Comparison of ENCODE assay signal across 16 cellular contexts in the genomic region with DNA sequence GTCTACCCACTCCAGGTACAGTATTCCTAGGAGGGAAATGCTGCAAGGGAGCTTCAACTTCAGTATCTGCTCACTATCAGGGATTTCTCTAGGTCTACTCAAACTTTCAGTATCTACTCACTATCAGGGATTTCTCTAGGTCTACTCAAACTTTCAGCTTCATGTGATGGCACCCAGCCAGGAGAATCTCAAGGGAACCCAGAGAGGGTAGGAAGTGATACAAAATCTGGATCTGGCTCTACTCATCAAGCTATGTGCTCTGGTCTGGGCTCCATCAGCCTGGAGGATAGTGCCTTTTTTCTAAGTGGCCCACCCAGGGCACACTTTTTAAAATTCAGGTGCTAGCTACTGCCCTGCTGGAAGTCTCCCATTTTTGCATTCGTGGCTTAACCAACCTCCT. TPM values are rescaled to one million over a fixed set of nuclear protein-coding genes. Genes with fewer than 3 reads are reported as not detected.
A peak's percentile ranks its signal among the peaks of the same experiment; 100 is the strongest.
DNase-seq lines count a peak whose midpoint lies in the region; ATAC-seq and TF ChIP-seq lines count a peak whose summit lies in the region.
"Had no signal": no experiment of that assay in that cellular context is flagged by ENCODE, and none has a peak within 500 bp of the region (broad histone marks: within the 10 kb centered on the region; RNA-seq: fewer than 3 reads in every experiment).

No MANE protein-coding gene starts in this region.

- no peak overlapping the region for H3K4me3 ChIP-seq in A673 (ENCODE audit: low read depth, low read length, poor library complexity, severe bottlenecking)
- no peak overlapping the region for H3K4me3 ChIP-seq in BE2C (ENCODE audit: low read depth, low read length)
- H3K4me3 ChIP-seq in Karpas-422 (ENCODE audit: low read length) = no peak overlapping the region
- H3K4me3 ChIP-seq in fibroblast of mammary gland (ENCODE audit: control insufficient read depth, low read depth, low read length) = no peak overlapping the region
- H3K4me3 ChIP-seq: BLaER1 treated with 17β-estradiol and CSF1 and Interleukin-3, amounts not matched to agents 10 nM and 100 nM had no signal

- POLR2A ChIA-PET in A673 (lab: Charles Lee; ENCODE audit: low non-redundant PET) = no interaction called here

- H3K36me3 ChIP-seq in A673 (ENCODE audit: insufficient read depth, low read length, poor library complexity, severe bottlenecking) = no peaks in the 10 kb centered on the region
- H3K36me3 ChIP-seq in BE2C = no peaks in the 10 kb centered on the region
- H3K36me3 ChIP-seq in Karpas-422 (ENCODE audit: insufficient read depth, low read length) = no peaks in the 10 kb centered on the region
- H3K36me3 ChIP-seq: BLaER1 treated with 17β-estradiol and CSF1 and Interleukin-3, amounts not matched to agents 10 nM and 100 nM had no signal

- no peak overlapping the region for H3K9ac ChIP-seq in Karpas-422 (ENCODE audit: low read length)
- H3K9ac ChIP-seq: BLaER1 treated with 17β-estradiol and CSF1 and Interleukin-3, amounts not matched to agents 10 nM and 100 nM had no signal

- no peaks in the 10 kb centered on the region for H3K4me1 ChIP-seq in A673 (ENCODE audit: insufficient read depth, low read length, poor library complexity, severe bottlenecking)
- H3K4me1 ChIP-seq in BE2C = peaks cover 5% of the 10 kb centered on the region; the same call in 1 of the 2 replicates
- H3K4me1 ChIP-seq in Karpas-422 (ENCODE audit: low read length) = peaks cover 6% of the 10 kb centered on the region
- H3K4me1 ChIP-seq: BLaER1 treated with 17β-estradiol and CSF1 and Interleukin-3, amounts not matched to agents 10 nM and 100 nM had no signal

- H3K27me3 ChIP-seq in A673 (replicated peaks; ENCODE audit: insufficient read depth, low read depth, low read length, poor library complexity) = peaks cover 4% of the 10 kb centered on the region
- no peaks in the 10 kb centered on the region for H3K27me3 ChIP-seq in BE2C
- no peaks in the 10 kb centered on the region for H3K27me3 ChIP-seq in Karpas-422 (ENCODE audit: low read length)
- H3K27me3 ChIP-seq: BLaER1 treated with 17β-estradiol and CSF1 and Interleukin-3, amounts not matched to agents 10 nM and 100 nM had no signal

- H3K79me2 ChIP-seq in Karpas-422 (ENCODE audit: low read length) = no peaks in the 10 kb centered on the region

- ATAC-seq in GM18909 (IDR thresholded peaks at IDR 0.05; ENCODE audit: poor library complexity, unreplicated experiment) = no peak

- no peak overlapping the region for H3K4me2 ChIP-seq in Karpas-422 (ENCODE audit: low read depth, low read length, poor library complexity, severe bottlenecking)
- H3K4me2 ChIP-seq: BLaER1 treated with 17β-estradiol and CSF1 and Interleukin-3, amounts not matched to agents 10 nM and 100 nM had no signal

- no peaks in the 10 kb centered on the region for H3K9me2 ChIP-seq in Karpas-422 (replicated peaks; ENCODE audit: insufficient read depth, low read length)

- H3K9me3 ChIP-seq in A673 (ENCODE audit: low read depth, low read length, poor library complexity, severe bottlenecking) (no peaks in the 10 kb centered on the region), BE2C (no peaks in the 10 kb centered on the region), Karpas-422 (ENCODE audit: low read length) (no peaks in the 10 kb centered on the region)
- H3K9me3 ChIP-seq: BLaER1 treated with 17β-estradiol and CSF1 and Interleukin-3, amounts not matched to agents 10 nM and 100 nM had no signal

- peak; percentile 15 for DNase-seq in A673 (ENCODE audit: low spot score)
- peak; percentile 68 for DNase-seq in BE2C
- peak; percentile 66 for DNase-seq in Karpas-422
- peak; percentile 43 for DNase-seq in fibroblast of mammary gland (ENCODE audit: low read depth)
- DNase-seq in stimulated activated CD4-positive, alpha-beta T cell treated with anti-CD3 and anti-CD28 coated beads, Interleukin-12 subunit alpha, Interleukin-12 subunit beta, amount 100 ng/mL, for 4 hours = no peak
- DNase-seq in NCI-H1694 (lab: John Stamatoyannopoulos, UW) = no peak
- DNase-seq in DMS79 treated with DMSO at 0.1 percent for 48 hours (lab: John Stamatoyannopoulos, UW) = no peak
- DNase-seq: CD4-positive, alpha-beta T cell; CD8-positive, alpha-beta memory T cell; DMS 273 treated with DMSO at 0.1 percent for 48 hours; DMS79; GF-D8; H7; HCEC 1CT had no signal

- H3K27ac ChIP-seq in A673 (ENCODE audit: low read depth, low read length, poor library complexity, severe bottlenecking) = no peak overlapping the region
- no peak overlapping the region for H3K27ac ChIP-seq in Karpas-422 (ENCODE audit: low read length)
- H3K27ac ChIP-seq: BLaER1 treated with 17β-estradiol and CSF1 and Interleukin-3, amounts not matched to agents 10 nM and 100 nM had no signal

- no peak overlapping the region for H2AFZ ChIP-seq in Karpas-422 (ENCODE audit: low read length)

- no TSS peak for BruUV-seq in A673 (replicated peaks; lab: Mats Ljungman, UMichigan)

- H4K20me1 ChIP-seq in Karpas-422 (ENCODE audit: insufficient read depth, low read depth, low read length) = no peaks in the 10 kb centered on the region
- H4K20me1 ChIP-seq: BLaER1 treated with 17β-estradiol and CSF1 and Interleukin-3, amounts not matched to agents 10 nM and 100 nM had no signal

- TF ChIP-seq CTCF in A673 (conservative IDR thresholded peaks at IDR 0.05; ENCODE audit: low read depth, low read length) (no peak), BE2C (IDR thresholded peaks at IDR 0.05; ENCODE audit: low read depth, low read length) (no peak), fibroblast of mammary gland (conservative IDR thresholded peaks at IDR 0.05; ENCODE audit: control insufficient read depth, insufficient read depth, low read depth, low read length) (no peak)

- CTCF ChIA-PET in A673 (lab: Charles Lee) = no interaction called here

- intact Hi-C loops in A673 (cut with micrococcal nuclease; ENCODE audit: unreplicated experiment) = no loop called here

RNA-seq across cellular contexts. Expression of a gene that starts 52.3 kb away (rescaled TPM):
- 45.5 and 49.3 TPM in 2 replicates for total RNA-seq in A673 (2021)
- polyA plus RNA-seq in BE2C (2012; ENCODE audit: insufficient read depth, insufficient read length, low read depth) = 25.5 TPM
- 13.9 and 36.0 TPM in 2 replicates for total RNA-seq in Karpas-422 (2014; rRNA removed; shearing (Covaris generic); ENCODE audit: low replicate concordance)

Comparison
In these comparisons a context has a peak if more than half of its experiments do, and no peak if none do; other contexts are left out.
1. DNase-seq: peak in A673 (single experiment), BE2C (single experiment), Karpas-422 (single experiment) and fibroblast of mammary gland (single experiment); none in stimulated activated CD4-positive, alpha-beta T cell treated with anti-CD3 and anti-CD28 coated beads, Interleukin-12 subunit alpha, Interleukin-12 subunit beta, amount 100 ng/mL, for 4 hours (single experiment), NCI-H1694 (single experiment) and DMS79 treated with DMSO at 0.1 percent for 48 hours (single experiment).